Comparison of ENCODE assay signal across 9 cellular contexts in the genomic region with DNA sequence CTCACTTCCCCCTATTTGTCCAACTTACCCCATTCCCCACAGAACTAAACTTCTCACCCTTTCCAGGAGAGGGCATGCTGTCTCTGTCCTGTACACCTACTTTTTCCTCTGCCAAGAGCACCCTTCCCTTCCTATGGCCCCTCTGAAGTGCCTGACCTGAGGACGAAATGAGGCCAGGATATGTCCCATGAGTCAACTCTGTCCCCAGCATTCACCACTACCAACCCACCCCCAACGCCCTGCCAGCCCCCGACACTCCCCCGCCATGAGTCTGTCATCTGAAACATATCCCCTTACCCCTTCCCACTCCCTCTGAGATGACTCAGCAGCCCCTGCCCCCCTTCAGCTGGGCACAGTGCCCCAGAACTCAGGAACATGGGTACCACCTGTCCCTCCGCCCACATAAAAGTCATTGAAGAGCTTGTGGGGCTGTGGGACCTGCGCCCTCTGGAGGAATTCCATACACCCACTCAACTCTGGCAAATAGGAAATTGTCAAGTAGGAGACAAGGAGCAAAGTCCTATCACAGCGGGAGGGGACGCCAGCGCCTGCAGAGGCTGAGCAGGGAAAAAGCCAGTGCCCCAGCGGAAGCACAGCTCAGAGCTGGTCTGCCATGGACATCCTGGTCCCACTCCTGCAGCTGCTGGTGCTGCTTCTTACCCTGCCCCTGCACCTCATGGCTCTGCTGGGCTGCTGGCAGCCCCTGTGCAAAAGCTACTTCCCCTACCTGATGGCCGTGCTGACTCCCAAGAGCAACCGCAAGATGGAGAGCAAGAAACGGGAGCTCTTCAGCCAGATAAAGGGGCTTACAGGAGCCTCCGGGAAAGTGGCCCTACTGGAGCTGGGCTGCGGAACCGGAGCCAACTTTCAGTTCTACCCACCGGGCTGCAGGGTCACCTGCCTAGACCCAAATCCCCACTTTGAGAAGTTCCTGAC. TPM values are rescaled to one million over a fixed set of nuclear protein-coding genes. Genes with fewer than 3 reads are reported as not detected.
DNase-seq lines count a peak whose midpoint lies in the region; ATAC-seq, FAIRE-seq and TF ChIP-seq lines count a peak whose summit lies in the region.
"Had no signal": no experiment of that assay in that cellular context is flagged by ENCODE, and none has a peak within 500 bp of the region (broad histone marks: within the 10 kb centered on the region; RNA-seq: fewer than 3 reads in every experiment).

No MANE protein-coding gene starts in this region.

- intact Hi-C loops in Right ventricle myocardium superior (cut with DNase I) = no loop called here
- intact Hi-C loops in pancreas (cut with DNase I) = no loop called here

- peak in 3 of 4 experiments; percentile 34 to 44 (median 38) for ATAC-seq in T-cell (replicated peaks in 1 of 4)
- peak; percentile 82 for ATAC-seq in Right ventricle myocardium superior (ENCODE audit: poor library complexity)
- peak; percentile 81 to 94 (median 91) for ATAC-seq in pancreas
- no peak for ATAC-seq in HG02981 (IDR thresholded peaks at IDR 0.05; ENCODE audit: unreplicated experiment)

- H3K4me3 Mint-ChIP-seq in T-cell = peak overlapping the region in 1 of 3 donors; percentile 46
- no peak overlapping the region for H3K4me3 Mint-ChIP-seq in glutamatergic neuron (ENCODE audit: unreplicated experiment)
- H3K4me3 Mint-ChIP-seq: activated T-cell treated with anti-CD3 and anti-CD28 coated beads, Interleukin-2, amount 50 U/mL, for 4 hours had no signal

- H3K27me3 Mint-ChIP-seq in T-cell = peaks cover 33 to 35% of the 10 kb centered on the region in 2 donors
- H3K27me3 Mint-ChIP-seq in glutamatergic neuron (ENCODE audit: unreplicated experiment) = peaks cover 6% of the 10 kb centered on the region

- H3K36me3 Mint-ChIP-seq in T-cell (no peaks in the 10 kb centered on the region), glutamatergic neuron (ENCODE audit: unreplicated experiment) (peaks cover 6% of the 10 kb centered on the region)

- H3K9me3 Mint-ChIP-seq in T-cell (no peaks in the 10 kb centered on the region), glutamatergic neuron (ENCODE audit: unreplicated experiment) (peaks cover 2% of the 10 kb centered on the region)
- H3K9me3 Mint-ChIP-seq: activated T-cell treated with anti-CD3 and anti-CD28 coated beads, Interleukin-2, amount 50 U/mL, for 4 hours had no signal

- POLR2A ChIA-PET in T-cell (lab: Charles Lee) = no interaction called here

- H3K27ac Mint-ChIP-seq in T-cell (no peak overlapping the region), glutamatergic neuron (ENCODE audit: unreplicated experiment) (no peak overlapping the region)

- H3K27me3 ChIP-seq in HUES6 (ENCODE audit: control insufficient read depth, insufficient read depth, low read length) = no peaks in the 10 kb centered on the region
- H3K27me3 ChIP-seq in pancreas = no peaks in the 10 kb centered on the region

- TF ChIP-seq CTCF in pancreas (IDR thresholded peaks at IDR 0.05) (peak in 3 of 4 donors; percentile 11 to 33 (median 21)), glutamatergic neuron (IDR thresholded peaks at IDR 0.05; ENCODE audit: partially characterized antibody, unreplicated experiment) (no peak)

- H3K9me3 ChIP-seq in HUES6 (ENCODE audit: control insufficient read depth, insufficient read depth, low read depth, low read length) = no peaks in the 10 kb centered on the region
- no peaks in the 10 kb centered on the region for H3K9me3 ChIP-seq in pancreas

- H3K27ac ChIP-seq in HUES6 (ENCODE audit: low read depth, low read length) (no peak overlapping the region), pancreas (peak overlapping the region in 2 of 4 donors; percentile 2 to 39)

- FAIRE-seq in pancreas (lab: Jason Lieb, UNC) = no peak

- H3K4me1 ChIP-seq in HUES6 (ENCODE audit: control insufficient read depth, insufficient read depth, low read length) = peaks cover 14% of the 10 kb centered on the region
- peaks cover 0 to 6% (median 0%) of the 10 kb centered on the region in 3 donors for H3K4me1 ChIP-seq in pancreas

- DNase-seq in EH (ENCODE audit: low read depth) = peak; percentile 61
- DNase-seq in T-cell = no peak
- peak; percentile 77 for DNase-seq in Right ventricle myocardium superior
- DNase-seq in pancreas = peak; percentile 67 to 87 (median 78)
- DNase-seq in glutamatergic neuron = no peak
- no peak for DNase-seq in stimulated activated CD4-positive, alpha-beta T cell treated with anti-CD3 and anti-CD28 coated beads, Interleukin-4, amount 100 ng/mL, for 24 hours
- DNase-seq: activated T-cell treated with anti-CD3 and anti-CD28 coated beads, Interleukin-2, amount 50 U/mL, for 4 hours had no signal

- CTCF ChIA-PET in T-cell (lab: Charles Lee) = no interaction called here

- H3K4me1 Mint-ChIP-seq in T-cell = peaks cover 9 to 22% (median 12%) of the 10 kb centered on the region in 3 donors
- no peaks in the 10 kb centered on the region for H3K4me1 Mint-ChIP-seq in glutamatergic neuron (ENCODE audit: low read depth, unreplicated experiment)

- peaks cover 17% of the 10 kb centered on the region for H3K36me3 ChIP-seq in HUES6 (ENCODE audit: control insufficient read depth, insufficient read depth, low read length)
- no peaks in the 10 kb centered on the region for H3K36me3 ChIP-seq in pancreas

- WGBS in pancreas, 2 donors = 3 to 5% methylated on average over 17 of the region's 17 CpGs

- H3K4me3 ChIP-seq in HUES6 (ENCODE audit: low read depth, low read length) (peak overlapping the region; percentile 41), pancreas (peak overlapping the region; percentile 27 to 53 (median 38))

- no peak overlapping the region for H3K9ac ChIP-seq in HUES6 (ENCODE audit: low read length)

RNA-seq across cellular contexts. Expression of gene ITGA7, which starts 26.3 kb away (rescaled TPM):
- total RNA-seq in T-cell (1 to 10 TPM; 2.6 to 4.6 (median 3.1) TPM), Right ventricle myocardium superior (437 TPM), pancreas (10 to 100 TPM in 1 of 6 donors, 1 to 10 TPM in 5; 3.4 to 12.6 (median 7.3) TPM), glutamatergic neuron (ENCODE audit: unreplicated experiment) (156 TPM)
- polyA plus RNA-seq in pancreas = 10 to 100 TPM; 30.1 to 34.5 TPM

RNA-seq across cellular contexts. Expression of gene BLOC1S1, which starts 34.4 kb away (rescaled TPM):
- total RNA-seq in T-cell = 10 to 100 TPM; 49.4 to 76.6 (median 72.7) TPM
- 119 TPM for total RNA-seq in Right ventricle myocardium superior
- 10 to 100 TPM; 32.5 to 60.6 (median 44.4) TPM for total RNA-seq in pancreas
- 100 to 1,000 TPM; 153 to 155 TPM for polyA plus RNA-seq in pancreas
- total RNA-seq in glutamatergic neuron (ENCODE audit: unreplicated experiment) = 71.2 TPM

RNA-seq across cellular contexts. Expression of gene RDH5, which starts 38.8 kb away (rescaled TPM):
- total RNA-seq in T-cell (10 to 100 TPM; 13.0 to 29.1 (median 22.4) TPM), Right ventricle myocardium superior (10.1 TPM), pancreas (1 to 10 TPM; 1.3 to 4.4 (median 2.5) TPM), glutamatergic neuron (ENCODE audit: unreplicated experiment) (6.6 TPM)
- 10 to 100 TPM in 1 of 2 donors, 1 to 10 TPM in 1; 8.8 to 12.6 TPM for polyA plus RNA-seq in pancreas

RNA-seq across cellular contexts. Expression of gene OR10P1, which starts 44.7 kb away (rescaled TPM):
- total RNA-seq in T-cell = not detected
- not detected for total RNA-seq in Right ventricle myocardium superior
- not detected for total RNA-seq in pancreas
- not detected for polyA plus RNA-seq in pancreas
- not detected for total RNA-seq in glutamatergic neuron (ENCODE audit: unreplicated experiment)
- total RNA-seq: activated T-cell treated with anti-CD3 and anti-CD28 coated beads, Interleukin-2, amount 50 U/mL, for 4 hours had no signal

RNA-seq across cellular contexts. Expression of gene CD63, which starts 47.4 kb away (rescaled TPM):
- total RNA-seq in T-cell (10 to 100 TPM; 41.3 to 88.2 (median 73.5) TPM), Right ventricle myocardium superior (723 TPM), pancreas (100 to 1,000 TPM; 433 to 636 (median 525) TPM), glutamatergic neuron (ENCODE audit: unreplicated experiment) (619 TPM)
- 100 to 1,000 TPM; 625 to 717 TPM for polyA plus RNA-seq in pancreas

Comparison
In these comparisons a context has a peak if more than half of its experiments do, and no peak if none do; other contexts are left out.
1. DNase-seq: peak in EH (single experiment), Right ventricle myocardium superior (single experiment) and pancreas (6 of 6); none in T-cell (0 of 34), glutamatergic neuron (single experiment) and stimulated activated CD4-positive, alpha-beta T cell treated with anti-CD3 and anti-CD28 coated beads, Interleukin-4, amount 100 ng/mL, for 24 hours (single experiment).
2. RNA of gene ITGA7, which starts 26.3 kb away (total RNA-seq): 437 TPM in Right ventricle myocardium superior (single experiment) and 156 TPM in glutamatergic neuron (single experiment); 3.4 to 12.6 TPM in pancreas and 2.6 to 4.6 TPM in T-cell; every median in the first group is over 10 times any median in the second.